1 cellular context compared by ENCODE assay signal in the genomic region with DNA sequence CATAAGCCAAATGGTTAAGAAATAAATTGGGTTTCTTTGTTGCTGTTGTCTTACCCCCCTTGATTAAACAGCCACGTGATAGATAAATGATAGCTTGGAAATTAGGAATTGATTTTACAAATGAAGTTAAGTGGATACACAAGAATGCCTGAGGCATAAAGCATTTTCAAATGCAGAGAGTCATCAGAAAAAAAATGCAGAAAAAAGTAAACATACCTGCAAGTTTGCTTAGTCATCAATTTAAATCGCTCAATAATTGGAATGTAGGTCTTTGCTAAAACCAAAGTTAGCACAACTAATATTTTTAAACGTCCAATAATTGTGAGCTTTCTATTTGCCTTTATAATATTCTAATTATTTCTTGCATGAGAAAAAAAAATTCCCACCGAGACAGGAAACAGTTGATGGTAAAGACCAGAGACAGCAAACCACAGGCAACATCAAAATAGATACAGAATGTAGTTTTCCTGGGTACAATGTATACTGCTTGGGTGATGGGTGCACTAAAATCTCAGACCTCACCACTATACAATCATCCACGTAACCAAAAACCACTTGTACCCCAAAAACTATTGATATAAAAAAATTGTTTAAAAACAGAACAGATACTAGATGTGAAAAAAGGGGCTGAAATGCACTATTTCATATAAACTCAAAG.
TF ChIP-seq lines count a peak whose summit lies in the region.

No MANE protein-coding gene starts in this region.

TF ChIP-seq in GM23338, 12 proteins besides CTCF, POLR2A, EP300 and RAD21 (continued from another document):
- TF ChIP-seq ZNF462 (CRISPR knock-in tag; IDR thresholded peaks at IDR 0.05) (no peak), REST (IDR thresholded peaks at IDR 0.05; ENCODE audit: unreplicated experiment) (no peak), STAT1 (IDR thresholded peaks at IDR 0.05; ENCODE audit: unreplicated experiment) (no peak), JUNB (IDR thresholded peaks at IDR 0.05; ENCODE audit: unreplicated experiment) (no peak)
